ENCODE assay signal across 16 cellular contexts in the genomic region with DNA sequence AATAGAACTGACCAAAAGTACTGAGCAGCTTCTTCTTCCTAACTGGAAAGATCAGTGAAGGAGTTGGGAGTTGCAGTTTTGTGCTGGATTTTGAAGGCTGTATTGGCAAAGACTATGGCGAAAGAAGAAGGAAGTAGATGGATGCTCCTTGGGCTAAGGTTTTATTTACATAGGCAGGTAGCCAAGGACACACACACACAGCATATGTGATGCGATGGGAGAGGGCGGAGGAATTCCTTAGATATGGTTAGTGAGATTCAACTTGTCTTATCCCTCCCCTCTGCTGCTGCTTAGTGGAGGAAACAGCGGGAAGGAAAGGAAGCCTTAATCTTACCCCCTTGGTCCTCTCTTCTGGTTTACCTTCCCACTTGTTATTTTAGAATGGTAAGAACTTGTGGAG.
DNase-seq lines count a peak whose midpoint lies in the region; ATAC-seq, FAIRE-seq and TF ChIP-seq lines count a peak whose summit lies in the region.
"Had no signal": no experiment of that assay in that cellular context is flagged by ENCODE, and none has a peak within 500 bp of the region (broad histone marks: within the 10 kb centered on the region; RNA-seq: fewer than 3 reads in every experiment).

No MANE protein-coding gene starts in this region.

- H3F3A ChIP-seq in smooth muscle cell (ENCODE audit: low read depth): peaks cover 7% of the 10 kb centered on the region

- in situ Hi-C loops in astrocyte of the cerebellum (cut with HindIII; ENCODE audit: low sequenced_read_pairs): loop anchor here (25.0 kb wide), 1 partner anchor 145 kb away; no protein-coding TSS in a partner anchor

- no peaks in the 10 kb centered on the region for H4K20me1 ChIP-seq in smooth muscle cell (ENCODE audit: low read depth)

- TF ChIP-seq POLR2A in A549 (IDR thresholded peaks at IDR 0.05; ENCODE audit: low read length): no peak

- H3K27me3 ChIP-seq in smooth muscle cell (ENCODE audit: low read depth): no peaks in the 10 kb centered on the region
- H3K27me3 ChIP-seq: BE2C, upper lobe of left lung had no signal

- no peak for FAIRE-seq in A549 (lab: Jason Lieb, UNC)

- H3K27ac ChIP-seq in A549: peak overlapping the region; percentile 38 to 55; a peak in 3 of 6 replicates
- H3K27ac ChIP-seq in smooth muscle cell (ENCODE audit: low read depth): no peak overlapping the region
- H3K27ac ChIP-seq: upper lobe of left lung had no signal

- peak; percentile 6 to 82 for DNase-seq in A549 (ENCODE audit: low read depth in 1 of 2, low spot score in 1 of 2)
- peak; percentile 55 for DNase-seq in HT-29 (ENCODE audit: low spot score)
- DNase-seq in astrocyte of the cerebellum (ENCODE audit: low read depth): peak; percentile 16
- DNase-seq in iPS-NIHi7 (ENCODE audit: extremely low spot score): peak; percentile 26
- no peak for DNase-seq in SW480 (ENCODE audit: low spot score)
- DNase-seq in NCI-H2081 treated with DMSO at 0.1 percent for 48 hours (lab: John Stamatoyannopoulos, UW): no peak
- no peak for DNase-seq in smooth muscle cell (lab: John Stamatoyannopoulos, UW; ENCODE audit: unreplicated experiment)
- DNase-seq in cortex of kidney (lab: John Stamatoyannopoulos, UW): no peak
- DNase-seq: activated CD8-positive, alpha-beta memory T cell treated with anti-CD3 and anti-CD28 coated beads for 24 hours; BE2C; effector memory CD4-positive, alpha-beta T cell; GDM1; NCI-H1092 treated with DMSO at 0.1 percent for 48 hours; T-helper 1 cell; upper lobe of left lung had no signal

- no peak overlapping the region for H2AFZ ChIP-seq in smooth muscle cell (ENCODE audit: low read depth)

- no peak for TF ChIP-seq RAD21 in A549 (conservative IDR thresholded peaks at IDR 0.05 in 1 of 2, IDR thresholded peaks at IDR 0.05 in 1 of 2)

- TF ChIP-seq CTCF in A549 (IDR thresholded peaks at IDR 0.05) (no peak), astrocyte of the cerebellum (IDR thresholded peaks at IDR 0.05; ENCODE audit: low read depth, low read length, missing control alignments) (no peak), smooth muscle cell (IDR thresholded peaks at IDR 0.05; ENCODE audit: borderline replicate concordance, insufficient read depth, poor library complexity, severe bottlenecking) (no peak)

- ATAC-seq in A549: peak; percentile 90 to 93
- ATAC-seq: sciatic nerve had no signal

- 17% methylated on average over 4 of the region's 4 CpGs for WGBS in A549 (ENCODE audit: missing lambda C conversion rate)
- 66% methylated on average over 4 of the region's 4 CpGs for WGBS in smooth muscle cell (ENCODE audit: low lambda C conversion rate)

- H3K9me3 ChIP-seq in A549 (no peaks in the 10 kb centered on the region), smooth muscle cell (replicated peaks; ENCODE audit: low read depth) (no peaks in the 10 kb centered on the region)
- H3K9me3 ChIP-seq: BE2C, upper lobe of left lung had no signal

- POLR2A ChIA-PET in A549 (lab: Yijun Ruan, JAX): interaction anchor here (1.5 kb wide), 1 partner anchor 87 kb away, joined by 4 read pairs; no protein-coding TSS in a partner anchor

- H3K79me2 ChIP-seq in smooth muscle cell (ENCODE audit: low read depth): no peaks in the 10 kb centered on the region

- H3K4me2 ChIP-seq in A549: peak overlapping the region; percentile 61
- H3K4me2 ChIP-seq in smooth muscle cell: no peak overlapping the region

- H3K4me3 ChIP-seq in A549: 0 out of 3 replicates have a peak overlapping the region, but pooled peaks have one; percentile 8
- H3K4me3 ChIP-seq in astrocyte of the cerebellum (ENCODE audit: low read depth, low read length): no peak overlapping the region
- H3K4me3 ChIP-seq in smooth muscle cell: no peak overlapping the region
- H3K4me3 ChIP-seq: upper lobe of left lung had no signal

- no peak for TF ChIP-seq EP300 in A549 (IDR thresholded peaks at IDR 0.05)

- no peaks in the 10 kb centered on the region for H3K36me3 ChIP-seq in smooth muscle cell (ENCODE audit: low read depth)
- H3K36me3 ChIP-seq: BE2C, upper lobe of left lung had no signal

- H3K4me1 ChIP-seq in A549 (peaks cover 27% of the 10 kb centered on the region), smooth muscle cell (ENCODE audit: low read depth) (peaks cover 24% of the 10 kb centered on the region)
- H3K4me1 ChIP-seq: BE2C had no signal

- CTCF ChIA-PET in A549 (lab: Yijun Ruan, JAX): interaction anchor here (1.6 kb wide), 1 partner anchor 18 kb away, joined by 5 read pairs; no protein-coding TSS in a partner anchor

- H3K9ac ChIP-seq in smooth muscle cell (ENCODE audit: low read depth): no peak overlapping the region

TF ChIP-seq in A549, 52 proteins besides CTCF, POLR2A, EP300 and RAD21:
- TF ChIP-seq, protein P1, sequence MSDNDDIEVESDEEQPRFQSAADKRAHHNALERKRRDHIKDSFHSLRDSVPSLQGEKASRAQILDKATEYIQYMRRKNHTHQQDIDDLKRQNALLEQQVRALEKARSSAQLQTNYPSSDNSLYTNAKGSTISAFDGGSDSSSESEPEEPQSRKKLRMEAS (IDR thresholded peaks at IDR 0.05): no peak
- TF ChIP-seq EHMT2 (IDR thresholded peaks at IDR 0.05; ENCODE audit: low read depth) (no peak), JUN (IDR thresholded peaks at IDR 0.05) (no peak), SREBF2 (IDR thresholded peaks at IDR 0.05) (no peak), ZSCAN20 (CRISPR knock-in tag; IDR thresholded peaks at IDR 0.05) (no peak), HOXB5 (CRISPR knock-in tag; IDR thresholded peaks at IDR 0.05) (no peak), HOXB13 (CRISPR knock-in tag; IDR thresholded peaks at IDR 0.05; ENCODE audit: low read depth) (no peak), PHF8 (IDR thresholded peaks at IDR 0.05; ENCODE audit: borderline replicate concordance, low read depth) (no peak), RFX5 (IDR thresholded peaks at IDR 0.05) (no peak)
- TF ChIP-seq, protein P2, sequence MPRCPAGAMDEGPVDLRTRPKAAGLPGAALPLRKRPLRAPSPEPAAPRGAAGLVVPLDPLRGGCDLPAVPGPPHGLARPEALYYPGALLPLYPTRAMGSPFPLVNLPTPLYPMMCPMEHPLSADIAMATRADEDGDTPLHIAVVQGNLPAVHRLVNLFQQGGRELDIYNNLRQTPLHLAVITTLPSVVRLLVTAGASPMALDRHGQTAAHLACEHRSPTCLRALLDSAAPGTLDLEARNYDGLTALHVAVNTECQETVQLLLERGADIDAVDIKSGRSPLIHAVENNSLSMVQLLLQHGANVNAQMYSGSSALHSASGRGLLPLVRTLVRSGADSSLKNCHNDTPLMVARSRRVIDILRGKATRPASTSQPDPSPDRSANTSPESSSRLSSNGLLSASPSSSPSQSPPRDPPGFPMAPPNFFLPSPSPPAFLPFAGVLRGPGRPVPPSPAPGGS (IDR thresholded peaks at IDR 0.05): no peak
TF ChIP-seq in A549: peak in this region for 0.

Comparison
In these comparisons a context has a peak if more than half of its experiments do, and no peak if none do; other contexts are left out.
1. DNase-seq: peak in A549 (2 of 2), HT-29 (single experiment), astrocyte of the cerebellum (single experiment) and iPS-NIHi7 (single experiment); none in SW480 (single experiment), NCI-H2081 treated with DMSO at 0.1 percent for 48 hours (single experiment), smooth muscle cell (single experiment) and cortex of kidney (single experiment).